ENCODE assay signal across 7 cellular contexts in the genomic region with DNA sequence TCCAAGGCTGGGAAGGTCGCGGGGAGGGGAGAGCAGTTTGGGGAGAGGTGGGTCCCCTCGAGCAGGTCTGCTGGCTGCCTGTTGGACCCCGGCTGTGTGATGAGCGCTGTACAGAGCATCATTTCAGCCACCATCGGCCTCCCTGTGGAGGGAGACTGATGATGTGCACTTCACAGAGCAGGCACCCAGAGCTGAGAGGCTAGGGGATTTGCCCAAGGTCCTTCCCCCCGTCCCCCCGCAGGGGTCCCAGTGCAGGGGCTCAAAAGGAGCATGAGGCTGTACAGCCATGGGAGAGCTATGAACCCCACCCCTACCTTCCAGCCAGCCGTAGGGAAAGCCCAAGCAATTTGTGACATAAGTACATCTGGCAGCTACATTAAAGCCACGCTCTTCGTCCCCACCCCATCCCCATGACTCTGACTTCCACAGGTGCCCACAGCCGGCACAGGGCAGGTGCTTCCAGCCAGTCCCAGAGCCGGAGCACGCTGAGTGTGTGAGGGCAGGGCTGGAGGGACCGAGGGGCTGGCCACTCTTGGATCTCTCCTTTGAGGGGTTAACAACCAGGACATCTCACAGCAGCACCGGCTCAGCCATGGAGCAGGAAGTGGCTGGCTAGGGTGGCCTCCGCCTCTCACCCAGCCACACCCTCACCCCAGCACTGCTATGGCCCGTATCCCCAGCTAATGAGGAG. TPM values are rescaled to one million over a fixed set of nuclear protein-coding genes. Genes with fewer than 3 reads are reported as not detected.
A peak's percentile ranks its signal among the peaks of the same experiment; 100 is the strongest.
DNase-seq lines count a peak whose midpoint lies in the region; ATAC-seq and TF ChIP-seq lines count a peak whose summit lies in the region.

No MANE protein-coding gene starts in this region.

- H3K9me3 ChIP-seq in IMR-90 (ENCODE audit: control insufficient read depth, insufficient read depth, low read length), result no peaks in the 10 kb centered on the region

- TF ChIP-seq CTCF in IMR-90 (conservative IDR thresholded peaks at IDR 0.05; ENCODE audit: low read depth, low read length) (no peak), glutamatergic neuron (IDR thresholded peaks at IDR 0.05; ENCODE audit: partially characterized antibody, unreplicated experiment) (no peak)

- ATAC-seq in IMR-90 (ENCODE audit: low read depth) (no peak), GM18517 (IDR thresholded peaks at IDR 0.05; ENCODE audit: unreplicated experiment) (no peak), HG02870 (IDR thresholded peaks at IDR 0.05; ENCODE audit: unreplicated experiment) (no peak)
- ATAC-seq in stimulated activated effector memory CD8-positive, alpha-beta T cell treated with anti-CD3 and anti-CD28 coated beads, Interleukin-12 subunit alpha, Interleukin-12 subunit beta, amount 100 ng/mL, for 72 hours, result peak; percentile 6

- H3K9me1 ChIP-seq in IMR-90 (ENCODE audit: insufficient read depth, low read length), result peaks cover 5% of the 10 kb centered on the region; the same call in 1 of the 2 replicates

- H3K4me1 ChIP-seq in IMR-90 (ENCODE audit: control insufficient read depth, insufficient read depth, low read length), result no peaks in the 10 kb centered on the region

- no peak overlapping the region for H2BK15ac ChIP-seq in IMR-90 (ENCODE audit: low read depth, low read length)

- no peaks in the 10 kb centered on the region for H3K36me3 ChIP-seq in IMR-90 (ENCODE audit: control insufficient read depth, insufficient read depth, low read length)

- peaks cover 21% of the 10 kb centered on the region for H3K4me1 Mint-ChIP-seq in T-helper 2 cell treated with Interferon-gamma antibody and Interleukin-4, amounts not matched to agents 5 μg/mL and 100 μg/mL, for 36 hours (ENCODE audit: low read depth)
- peaks cover 30% of the 10 kb centered on the region for H3K4me1 Mint-ChIP-seq in glutamatergic neuron (ENCODE audit: low read depth, unreplicated experiment)
- H3K4me1 Mint-ChIP-seq in stimulated activated effector memory CD8-positive, alpha-beta T cell treated with anti-CD3 and anti-CD28 coated beads, Interleukin-12 subunit alpha, Interleukin-12 subunit beta, amount 100 ng/mL, for 72 hours, result peaks cover 25% of the 10 kb centered on the region

- no peak overlapping the region for H4K91ac ChIP-seq in IMR-90 (ENCODE audit: insufficient read depth, low read depth, low read length)

- WGBS in IMR-90 (ENCODE audit: extremely low coverage in 2 of 2, insufficient read length in 1 of 2), 2 experiments, result 18% methylated on average over 3 of the region's 18 CpGs; no CpG with 5 or more reads in 1 of the 2 experiments

- no peak overlapping the region for H3K4ac ChIP-seq in IMR-90 (ENCODE audit: low read depth, low read length)

- no peak overlapping the region for H3K18ac ChIP-seq in IMR-90 (ENCODE audit: low read depth, low read length)

- no peaks in the 10 kb centered on the region for H3K79me1 ChIP-seq in IMR-90 (ENCODE audit: low read depth in 1 of 2, low read length in 2 of 2)

- CTCF ChIA-PET in IMR-90 (lab: Yijun Ruan, JAX), result no interaction called here

- no peak overlapping the region for H3K27ac ChIP-seq in IMR-90 (ENCODE audit: insufficient read depth, low read length)

- H4K5ac ChIP-seq in IMR-90 (ENCODE audit: low read depth, low read length), result no peak overlapping the region

- H2AFZ ChIP-seq in IMR-90 (replicated peaks; ENCODE audit: low read length, poor library complexity), result peak overlapping the region; percentile 58

- no peak overlapping the region for H3K23ac ChIP-seq in IMR-90 (ENCODE audit: low read depth, low read length)

- no peak for TF ChIP-seq POLR2A in IMR-90 (IDR thresholded peaks at IDR 0.05; ENCODE audit: low read depth, low read length)

- no peaks in the 10 kb centered on the region for H3K9me3 Mint-ChIP-seq in T-helper 2 cell treated with Interferon-gamma antibody and Interleukin-4, amounts not matched to agents 5 μg/mL and 100 μg/mL, for 36 hours
- H3K9me3 Mint-ChIP-seq in glutamatergic neuron (ENCODE audit: unreplicated experiment), result peaks cover 12% of the 10 kb centered on the region
- H3K9me3 Mint-ChIP-seq in stimulated activated effector memory CD8-positive, alpha-beta T cell treated with anti-CD3 and anti-CD28 coated beads, Interleukin-12 subunit alpha, Interleukin-12 subunit beta, amount 100 ng/mL, for 72 hours, result no peaks in the 10 kb centered on the region

- no peak overlapping the region for H3K4me2 ChIP-seq in IMR-90 (ENCODE audit: low read depth, low read length)

- dilution Hi-C loops in IMR-90 (cut with HindIII; ENCODE audit: low sequenced_read_pairs, unreplicated experiment), result no loop called here

- intact Hi-C loops in IMR-90 (cut with micrococcal nuclease), result loop anchor here (1.0 to 2.0 kb wide), 2 partner anchors 11 to 100 kb away; partner anchors contain the start of gene PLPP7

- peaks cover 19% of the 10 kb centered on the region for H3K27me3 Mint-ChIP-seq in T-helper 2 cell treated with Interferon-gamma antibody and Interleukin-4, amounts not matched to agents 5 μg/mL and 100 μg/mL, for 36 hours (ENCODE audit: low read depth)
- peaks cover 13% of the 10 kb centered on the region for H3K27me3 Mint-ChIP-seq in glutamatergic neuron (ENCODE audit: unreplicated experiment)

- no peaks in the 10 kb centered on the region for H4K20me1 ChIP-seq in IMR-90 (ENCODE audit: insufficient read depth, low read length)

- BruUV-seq in IMR-90 (replicated peaks; lab: Mats Ljungman, UMichigan), result no TSS peak

- no peak overlapping the region for H3K14ac ChIP-seq in IMR-90 (replicated peaks; ENCODE audit: low read depth, low read length)

- no peak for TF ChIP-seq RAD21 in IMR-90 (IDR thresholded peaks at IDR 0.05; ENCODE audit: low read length)

- in situ Hi-C loops in IMR-90 (cut with MboI; ENCODE audit: low sequenced_read_pairs), result no loop called here

- no peak overlapping the region for H3K56ac ChIP-seq in IMR-90 (ENCODE audit: extremely low read depth, insufficient read depth, low read length)

- no peak overlapping the region for H3K9ac ChIP-seq in IMR-90 (ENCODE audit: low read depth, low read length)

- peaks cover 28% of the 10 kb centered on the region for H3K36me3 Mint-ChIP-seq in T-helper 2 cell treated with Interferon-gamma antibody and Interleukin-4, amounts not matched to agents 5 μg/mL and 100 μg/mL, for 36 hours (ENCODE audit: low read depth)
- H3K36me3 Mint-ChIP-seq in glutamatergic neuron (ENCODE audit: unreplicated experiment), result no peaks in the 10 kb centered on the region
- H3K36me3 Mint-ChIP-seq in stimulated activated effector memory CD8-positive, alpha-beta T cell treated with anti-CD3 and anti-CD28 coated beads, Interleukin-12 subunit alpha, Interleukin-12 subunit beta, amount 100 ng/mL, for 72 hours, result peaks cover 29% of the 10 kb centered on the region

- no peak overlapping the region for H2BK20ac ChIP-seq in IMR-90 (ENCODE audit: low read depth, low read length)

- peaks cover 65% of the 10 kb centered on the region for H3K27me3 ChIP-seq in IMR-90 (ENCODE audit: control insufficient read depth, insufficient read depth, low read length)

- no peak overlapping the region for H3K4me3 ChIP-seq in IMR-90 (ENCODE audit: insufficient read depth, low read depth, low read length)

- no peak overlapping the region for H2AK9ac ChIP-seq in IMR-90 (replicated peaks; ENCODE audit: low read depth, low read length, poor library complexity)

- POLR2A ChIA-PET in IMR-90 (lab: Charles Lee; ENCODE audit: unreplicated experiment), result no interaction called here

- peak overlapping the region; percentile 29; the same call in 1 of the 2 replicates for H2AK5ac ChIP-seq in IMR-90 (ENCODE audit: low read depth, low read length)

- H2BK5ac ChIP-seq in IMR-90 (ENCODE audit: low read depth, low read length, poor library complexity, severe bottlenecking), result no peak overlapping the region

- H3K4me3 Mint-ChIP-seq in T-helper 2 cell treated with Interferon-gamma antibody and Interleukin-4, amounts not matched to agents 5 μg/mL and 100 μg/mL, for 36 hours, result peak overlapping the region; percentile 89
- peak overlapping the region; percentile 75 for H3K4me3 Mint-ChIP-seq in glutamatergic neuron (ENCODE audit: unreplicated experiment)
- peak overlapping the region; percentile 98 for H3K4me3 Mint-ChIP-seq in stimulated activated effector memory CD8-positive, alpha-beta T cell treated with anti-CD3 and anti-CD28 coated beads, Interleukin-12 subunit alpha, Interleukin-12 subunit beta, amount 100 ng/mL, for 72 hours

- H4K8ac ChIP-seq in IMR-90 (ENCODE audit: low read depth in 2 of 2, low read length in 2 of 2), result no peak overlapping the region

- DNase-seq in IMR-90 (no peak), glutamatergic neuron (no peak), CD1c-positive myeloid dendritic cell (ENCODE audit: extremely low spot score) (no peak)
- DNase-seq in T-helper 2 cell treated with Interferon-gamma antibody and Interleukin-4, amounts not matched to agents 5 μg/mL and 100 μg/mL, for 36 hours (ENCODE audit: low spot score), result no peak
- peak in 1 of 2 donors; percentile 73 for DNase-seq in stimulated activated effector memory CD8-positive, alpha-beta T cell treated with anti-CD3 and anti-CD28 coated beads, Interleukin-12 subunit alpha, Interleukin-12 subunit beta, amount 100 ng/mL, for 72 hours (ENCODE audit: low spot score in 2 of 2)

- H3K27ac Mint-ChIP-seq in T-helper 2 cell treated with Interferon-gamma antibody and Interleukin-4, amounts not matched to agents 5 μg/mL and 100 μg/mL, for 36 hours, result peak overlapping the region; percentile 94
- peak overlapping the region; percentile 83 for H3K27ac Mint-ChIP-seq in glutamatergic neuron (ENCODE audit: unreplicated experiment)
- H3K27ac Mint-ChIP-seq in stimulated activated effector memory CD8-positive, alpha-beta T cell treated with anti-CD3 and anti-CD28 coated beads, Interleukin-12 subunit alpha, Interleukin-12 subunit beta, amount 100 ng/mL, for 72 hours, result peak overlapping the region; percentile 89

- H2BK120ac ChIP-seq in IMR-90 (ENCODE audit: low read depth, low read length), result no peak overlapping the region

TF ChIP-seq in IMR-90, 13 proteins besides CTCF, POLR2A, EP300 and RAD21 (continues in another document):
- TF ChIP-seq CEBPB (IDR thresholded peaks at IDR 0.05; ENCODE audit: low read depth, low read length) (no peak), RCOR1 (IDR thresholded peaks at IDR 0.05; ENCODE audit: insufficient replicate concordance, low read length) (no peak), MXI1 (IDR thresholded peaks at IDR 0.05; ENCODE audit: borderline replicate concordance, low read depth, low read length) (no peak)

RNA-seq across cellular contexts. Expression of gene FAM78A, which starts 2.3 kb away (rescaled TPM):
- total RNA-seq in IMR-90 (2012; rRNA removed), result under 0.01 and 0.18 TPM in 2 replicates
- 0.27 and 0.56 TPM in 2 replicates for polyA plus RNA-seq in IMR-90 (2012; rRNA removed)
- polyA plus RNA-seq in IMR-90 (2012; cell fraction: cytosol; rRNA removed), result 0.12 and 0.41 TPM in 2 replicates
- 0.32 and 0.71 TPM in 2 replicates for polyA plus RNA-seq in IMR-90 (2012; cell fraction: nucleus; rRNA removed; ENCODE audit: low replicate concordance)
- 14.9 TPM for total RNA-seq in glutamatergic neuron (ENCODE audit: unreplicated experiment)

RNA-seq across cellular contexts. Expression of gene PLPP7, which starts 11.0 kb away (rescaled TPM):
- total RNA-seq in IMR-90 (2012; rRNA removed), result 0.54 and 0.56 TPM in 2 replicates
- polyA plus RNA-seq in IMR-90 (2012; rRNA removed), result 1.2 TPM in 2 replicates
- 0.89 and 2.2 TPM in 2 replicates for polyA plus RNA-seq in IMR-90 (2012; cell fraction: cytosol; rRNA removed)
- polyA plus RNA-seq in IMR-90 (2012; cell fraction: nucleus; rRNA removed; ENCODE audit: low replicate concordance), result 1.1 and 2.3 TPM in 2 replicates
- 17.3 TPM for total RNA-seq in glutamatergic neuron (ENCODE audit: unreplicated experiment)

Comparison
In these comparisons a context has a peak if more than half of its experiments do, and no peak if none do; other contexts are left out.
1. RNA of gene FAM78A, which starts 2.3 kb away (total RNA-seq): 14.9 TPM in glutamatergic neuron (single experiment); under 0.01 to 0.18 TPM in IMR-90; every median in the first group is over 10 times any median in the second.
2. RNA of gene PLPP7, which starts 11.0 kb away (total RNA-seq): 17.3 TPM in glutamatergic neuron (single experiment); 0.54 to 0.56 TPM in IMR-90; every median in the first group is over 10 times any median in the second.
3. Peak in every context shown above with its lines, with median percentiles within 50 percentile points of each other: H3K27ac Mint-ChIP-seq and H3K4me3 Mint-ChIP-seq.